21 cellular contexts compared by ENCODE assay signal in genomic region chr7:36650766-36651310, GRCh38.
DNase-seq lines count a peak whose midpoint lies in the region; ATAC-seq and TF ChIP-seq lines count a peak whose summit lies in the region.
"Had no signal": no experiment of that assay in that cellular context is flagged by ENCODE, and none has a peak within 500 bp of the region (broad histone marks: within the 10 kb centered on the region; RNA-seq: fewer than 3 reads in every experiment).

No MANE protein-coding gene starts in this region.

- H3K4me1 ChIP-seq in ACC112 (ENCODE audit: control insufficient read depth, insufficient read depth, low read length, unreplicated experiment) (peaks cover 41% of the 10 kb centered on the region), GM23248 (ENCODE audit: insufficient read depth) (peaks cover 35% of the 10 kb centered on the region), mammary epithelial cell (ENCODE audit: insufficient read depth, low read length) (peaks cover 23% of the 10 kb centered on the region)

- WGBS in GM23248 (ENCODE audit: low coverage in 1 of 2, low lambda C conversion rate in 2 of 2, missing lambda C conversion rate in 2 of 2), 2 experiments: 84 to 91% methylated on average over 7 of the region's 7 CpGs
- 81% methylated on average over 6 of the region's 7 CpGs for WGBS in mammary epithelial cell (ENCODE audit: low coverage, missing lambda C conversion rate)

- peaks cover 38% of the 10 kb centered on the region for H3F3A ChIP-seq in GM23248 (ENCODE audit: insufficient read depth)

- CTCF ChIA-PET in mammary epithelial cell (lab: Charles Lee; ENCODE audit: low non-redundant PET): no interaction called here

- H3K79me2 ChIP-seq in ACC112 (ENCODE audit: control insufficient read depth, insufficient read depth, low read length, unreplicated experiment) (no peaks in the 10 kb centered on the region), GM23248 (ENCODE audit: insufficient read depth) (no peaks in the 10 kb centered on the region), mammary epithelial cell (ENCODE audit: insufficient read depth, low read length) (no peaks in the 10 kb centered on the region)

- intact Hi-C loops in mammary epithelial cell (cut with micrococcal nuclease): loop anchor here (2.0 kb wide), 1 partner anchor 46 kb away; no protein-coding TSS in a partner anchor
- intact Hi-C loops in natural killer cell (cut with micrococcal nuclease): no loop called here

- no TSS peak for BruUV-seq in mammary epithelial cell (replicated peaks; lab: Mats Ljungman, UMichigan)

- no peak overlapping the region for H3K4me3 ChIP-seq in ACC112 (ENCODE audit: low read depth, low read length)
- H3K4me3 ChIP-seq in GM23248: no peak overlapping the region
- H3K4me3 ChIP-seq in mammary epithelial cell (replicated peaks in 1 of 3; ENCODE audit: insufficient read depth in 1 of 3, low read depth in 2 of 3, low read length in 3 of 3): no peak overlapping the region
- H3K4me3 ChIP-seq: K562, suprapubic skin had no signal

- peaks cover 74 to 81% of the 10 kb centered on the region in 2 donors for H3K4me1 Mint-ChIP-seq in natural killer cell
- H3K4me1 Mint-ChIP-seq: activated naive CD8-positive, alpha-beta T cell treated with anti-CD3 and anti-CD28 coated beads, Interleukin-2, amount 10 ng/mL, durations not matched to agents 7 days and 5 days; activated T-helper 17 cell treated with anti-CD3 and anti-CD28 coated beads, Interleukin-2, amount 50 U/mL, for 72 hours had no signal

- H3K4me2 ChIP-seq in GM23248 (ENCODE audit: unreplicated experiment) (peak overlapping the region; percentile 55), mammary epithelial cell (ENCODE audit: insufficient read depth, low read depth, low read length) (peak overlapping the region; percentile 48)

- no peaks in the 10 kb centered on the region for H3K27me3 ChIP-seq in ACC112 (ENCODE audit: insufficient read depth, low read length)
- peaks cover 17% of the 10 kb centered on the region for H3K27me3 ChIP-seq in GM23248 (replicated peaks; ENCODE audit: insufficient read depth)
- H3K27me3 ChIP-seq in mammary epithelial cell (ENCODE audit: insufficient read depth, low read length): no peaks in the 10 kb centered on the region
- H3K27me3 ChIP-seq: suprapubic skin had no signal

- no peak for ATAC-seq in natural killer cell
- ATAC-seq: activated CD8-positive, alpha-beta memory T cell treated with anti-CD3 and anti-CD28 coated beads, Interleukin-2, amount 10 ng/mL, durations not matched to agents 7 days and 5 days; activated T-helper 17 cell treated with anti-CD3 and anti-CD28 coated beads, Interleukin-2, amount 50 U/mL, for 72 hours; K562; Right ventricle myocardium inferior had no signal

- H2AFZ ChIP-seq in ACC112 (ENCODE audit: low read length, unreplicated experiment) (no peak overlapping the region), GM23248 (no peak overlapping the region), mammary epithelial cell (ENCODE audit: low read depth, low read length) (no peak overlapping the region)

- H3K27ac ChIP-seq in ACC112 (ENCODE audit: low read depth, low read length) (peak overlapping the region; percentile 77; the same call in 1 of the 2 replicates), GM23248 (peak overlapping the region; percentile 16; the same call in 1 of the 2 replicates), mammary epithelial cell (ENCODE audit: insufficient read depth, low read depth, low read length) (peak overlapping the region; percentile 52)
- H3K27ac ChIP-seq: suprapubic skin had no signal

- no peaks in the 10 kb centered on the region for H3K36me3 ChIP-seq in ACC112 (ENCODE audit: insufficient read depth, low read length)
- no peaks in the 10 kb centered on the region for H3K36me3 ChIP-seq in GM23248 (ENCODE audit: low read depth)
- no peaks in the 10 kb centered on the region for H3K36me3 ChIP-seq in mammary epithelial cell (ENCODE audit: insufficient read depth, low read length)
- H3K36me3 ChIP-seq: suprapubic skin had no signal

- peaks cover 0 to 2% of the 10 kb centered on the region in 2 donors for H3K9me3 Mint-ChIP-seq in natural killer cell

- H3K27ac Mint-ChIP-seq in natural killer cell: peak overlapping the region; percentile 94 to 99
- H3K27ac Mint-ChIP-seq: activated CD8-positive, alpha-beta memory T cell treated with anti-CD3 and anti-CD28 coated beads, Interleukin-2, amount 10 ng/mL, durations not matched to agents 7 days and 5 days; activated naive CD8-positive, alpha-beta T cell treated with anti-CD3 and anti-CD28 coated beads, Interleukin-2, amount 10 ng/mL, durations not matched to agents 7 days and 5 days; activated T-helper 17 cell treated with anti-CD3 and anti-CD28 coated beads, Interleukin-2, amount 50 U/mL, for 72 hours had no signal

- dilution Hi-C loops in mammary epithelial cell (cut with HindIII; ENCODE audit: low sequenced_read_pairs): no loop called here

- H3K9me3 ChIP-seq in GM23248 (ENCODE audit: low read depth) (no peaks in the 10 kb centered on the region), mammary epithelial cell (replicated peaks; ENCODE audit: insufficient read depth, low read length) (no peaks in the 10 kb centered on the region)
- H3K9me3 ChIP-seq: suprapubic skin had no signal

- H4K20me1 ChIP-seq in GM23248 (ENCODE audit: insufficient read depth) (no peaks in the 10 kb centered on the region), mammary epithelial cell (ENCODE audit: insufficient read depth, low read length) (no peaks in the 10 kb centered on the region)

- no peak overlapping the region for H3K9ac ChIP-seq in GM23248
- no peak overlapping the region for H3K9ac ChIP-seq in mammary epithelial cell (ENCODE audit: insufficient read depth, low read length)

- H3K36me3 Mint-ChIP-seq in natural killer cell: peaks cover 53% of the 10 kb centered on the region

- H3K4me3 Mint-ChIP-seq in natural killer cell: no peak overlapping the region
- H3K4me3 Mint-ChIP-seq: activated CD8-positive, alpha-beta memory T cell treated with anti-CD3 and anti-CD28 coated beads, Interleukin-2, amount 10 ng/mL, durations not matched to agents 7 days and 5 days; activated naive CD8-positive, alpha-beta T cell treated with anti-CD3 and anti-CD28 coated beads, Interleukin-2, amount 10 ng/mL, durations not matched to agents 7 days and 5 days; activated T-helper 17 cell treated with anti-CD3 and anti-CD28 coated beads, Interleukin-2, amount 50 U/mL, for 72 hours; CD4-positive, alpha-beta memory T cell had no signal

- in situ Hi-C loops in GM23248 (cut with MboI) (no loop called here), mammary epithelial cell (cut with MboI; ENCODE audit: low sequenced_read_pairs in 2 of 2) (no loop called here)

- H3K9me2 ChIP-seq in GM23248 (ENCODE audit: insufficient read depth): no peaks in the 10 kb centered on the region

- DNase-seq in GM23248 (peak; percentile 10), mammary epithelial cell (no peak), natural killer cell (no peak)
- no peak for DNase-seq in stimulated activated CD4-positive, alpha-beta T cell treated with anti-CD3 and anti-CD28 coated beads, Interleukin-15, amount 100 ng/mL, for 24 hours
- no peak for DNase-seq in activated effector memory CD4-positive, alpha-beta T cell treated with anti-CD3 and anti-CD28 coated beads, Interleukin-2, amount 50 U/mL, for 16 hours
- DNase-seq in stimulated activated CD4-positive, alpha-beta T cell treated with anti-CD3 and anti-CD28 coated beads, Interleukin-4, amount 100 ng/mL, for 1 hour: no peak
- DNase-seq: activated CD4-positive, alpha-beta T cell treated with anti-CD3 and anti-CD28 coated beads for 4 hours; activated CD8-positive, alpha-beta memory T cell treated with anti-CD3 and anti-CD28 coated beads, Interleukin-2, amount 10 ng/mL, durations not matched to agents 7 days and 5 days; activated naive CD8-positive, alpha-beta T cell treated with anti-CD3 and anti-CD28 coated beads, Interleukin-2, amount 10 ng/mL, durations not matched to agents 7 days and 5 days; CD4-positive, alpha-beta memory T cell; DMS79; left colon; NCI-H1092 treated with DMSO at 0.1 percent for 48 hours; NCI-H2029 treated with DMSO at 0.1 percent for 48 hours; stimulated activated CD4-positive, alpha-beta T cell treated with anti-CD3 and anti-CD28 coated beads, Interleukin-12 subunit alpha, Interleukin-12 subunit beta, amount 100 ng/mL, for 4 hours; stimulated activated CD8-positive, alpha-beta memory T cell treated with anti-CD3 and anti-CD28 coated beads, Interleukin-4, amount 100 ng/mL, for 48 hours had no signal

- no peak for TF ChIP-seq CTCF in mammary epithelial cell (conservative IDR thresholded peaks at IDR 0.05 in 1 of 2, IDR thresholded peaks at IDR 0.05 in 1 of 2; ENCODE audit: extremely low read depth in 1 of 2, insufficient read depth in 1 of 2, low read depth in 1 of 2, low read length in 2 of 2)
- TF ChIP-seq CTCF in natural killer cell (IDR thresholded peaks at IDR 0.05): no peak

- H3K27me3 Mint-ChIP-seq in natural killer cell (ENCODE audit: low read depth in 2 of 2): no peaks in the 10 kb centered on the region
- H3K27me3 Mint-ChIP-seq: activated CD8-positive, alpha-beta memory T cell treated with anti-CD3 and anti-CD28 coated beads, Interleukin-2, amount 10 ng/mL, durations not matched to agents 7 days and 5 days; activated naive CD8-positive, alpha-beta T cell treated with anti-CD3 and anti-CD28 coated beads, Interleukin-2, amount 10 ng/mL, durations not matched to agents 7 days and 5 days; CD4-positive, alpha-beta memory T cell had no signal

Comparison
In these comparisons a context has a peak if more than half of its experiments do, and no peak if none do; other contexts are left out.
1. H3K27ac ChIP-seq: peak in every context shown above with its lines; median percentile 77 in ACC112; 52 in mammary epithelial cell; 16 in GM23248.